Comparison of ENCODE assay signal across 2 cellular contexts in the genomic region with DNA sequence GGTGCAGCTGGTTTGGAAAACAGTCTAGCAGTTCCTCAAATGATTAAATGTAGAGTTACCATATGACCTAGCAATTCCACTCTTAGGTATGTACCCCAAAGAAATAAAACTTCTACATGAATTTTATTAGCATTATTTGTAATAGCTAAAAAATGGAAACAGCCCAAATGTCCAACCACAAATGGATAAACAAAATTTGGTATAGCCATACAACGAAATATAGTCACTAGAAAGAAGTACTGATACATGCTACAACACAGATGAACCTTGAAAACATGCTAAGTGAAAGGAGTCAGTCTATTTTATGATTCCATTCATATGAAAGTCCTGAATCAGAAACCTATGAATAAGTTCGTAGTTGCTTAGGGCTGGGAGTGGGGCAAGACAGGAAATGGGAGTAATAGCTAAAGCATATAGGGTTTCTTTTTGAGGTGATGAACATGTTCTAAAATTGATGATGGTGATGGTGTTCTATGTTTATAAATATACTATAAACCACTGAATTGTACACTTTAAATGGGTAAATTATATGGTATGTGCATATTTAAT.
TF ChIP-seq lines count a peak whose summit lies in the region.

No MANE protein-coding gene starts in this region.

TF ChIP-seq in HEK293, 187 proteins besides CTCF, POLR2A, EP300 and RAD21:
- TF ChIP-seq TRIM28 (IDR thresholded peaks at IDR 0.05; ENCODE audit: borderline replicate concordance, low read length) (no peak), GLIS2 (tag by site-specific recombination; IDR thresholded peaks at IDR 0.05) (no peak), ZNF140 (tag by site-specific recombination; IDR thresholded peaks at IDR 0.05) (peak; percentile 16; the same call in 1 of the 2 replicates)

TF ChIP-seq in GM12878, 131 proteins besides CTCF, POLR2A, EP300 and RAD21:
- TF ChIP-seq SKIL (IDR thresholded peaks at IDR 0.05; ENCODE audit: low read depth, poor library complexity, severe bottlenecking) (no peak), CBX3 (IDR thresholded peaks at IDR 0.05; ENCODE audit: borderline replicate concordance, low read depth) (no peak), MXI1 (IDR thresholded peaks at IDR 0.05; ENCODE audit: low read depth, low read length) (no peak), BMI1 (IDR thresholded peaks at IDR 0.05; ENCODE audit: borderline replicate concordance) (peak; percentile 56; the same call in 1 of the 2 replicates)
- TF ChIP-seq, protein P1, sequence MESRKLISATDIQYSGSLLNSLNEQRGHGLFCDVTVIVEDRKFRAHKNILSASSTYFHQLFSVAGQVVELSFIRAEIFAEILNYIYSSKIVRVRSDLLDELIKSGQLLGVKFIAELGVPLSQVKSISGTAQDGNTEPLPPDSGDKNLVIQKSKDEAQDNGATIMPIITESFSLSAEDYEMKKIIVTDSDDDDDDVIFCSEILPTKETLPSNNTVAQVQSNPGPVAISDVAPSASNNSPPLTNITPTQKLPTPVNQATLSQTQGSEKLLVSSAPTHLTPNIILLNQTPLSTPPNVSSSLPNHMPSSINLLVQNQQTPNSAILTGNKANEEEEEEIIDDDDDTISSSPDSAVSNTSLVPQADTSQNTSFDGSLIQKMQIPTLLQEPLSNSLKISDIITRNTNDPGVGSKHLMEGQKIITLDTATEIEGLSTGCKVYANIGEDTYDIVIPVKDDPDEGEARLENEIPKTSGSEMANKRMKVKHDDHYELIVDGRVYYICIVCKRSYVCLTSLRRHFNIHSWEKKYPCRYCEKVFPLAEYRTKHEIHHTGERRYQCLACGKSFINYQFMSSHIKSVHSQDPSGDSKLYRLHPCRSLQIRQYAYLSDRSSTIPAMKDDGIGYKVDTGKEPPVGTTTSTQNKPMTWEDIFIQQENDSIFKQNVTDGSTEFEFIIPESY (IDR thresholded peaks at IDR 0.05), result no peak
TF ChIP-seq in GM12878: peak in this region for 1.
